11 cellular contexts compared by ENCODE assay signal in genomic region chr3:138426211-138426610, GRCh38. TPM values are rescaled to one million over a fixed set of nuclear protein-coding genes. Genes with fewer than 3 reads are reported as not detected.
DNase-seq lines count a peak whose midpoint lies in the region; ATAC-seq, FAIRE-seq and TF ChIP-seq lines count a peak whose summit lies in the region.
"Had no signal": no experiment of that assay in that cellular context is flagged by ENCODE, and none has a peak within 500 bp of the region (broad histone marks: within the 10 kb centered on the region; RNA-seq: fewer than 3 reads in every experiment).

No MANE protein-coding gene starts in this region.

- H3K27me3 ChIP-seq in cardiac muscle cell (peaks cover 1% of the 10 kb centered on the region), uterus (no peaks in the 10 kb centered on the region)
- H3K27me3 ChIP-seq: SJCRH30 had no signal

- H3K27ac ChIP-seq in cardiac muscle cell: no peak overlapping the region
- H3K27ac ChIP-seq in uterus: no peak overlapping the region
- H3K27ac ChIP-seq: epithelial cell of prostate, SJCRH30 had no signal

- H3K4me3 ChIP-seq in cardiac muscle cell: no peak overlapping the region
- H3K4me3 ChIP-seq in uterus: no peak overlapping the region
- H3K4me3 ChIP-seq: SJCRH30 had no signal

- no peak for ATAC-seq in GM19324 (IDR thresholded peaks at IDR 0.05; ENCODE audit: low FRiP score, unreplicated experiment)
- no peak for ATAC-seq in HG02642 (IDR thresholded peaks at IDR 0.05; ENCODE audit: poor library complexity, unreplicated experiment)
- ATAC-seq in HG02884 (IDR thresholded peaks at IDR 0.05; ENCODE audit: unreplicated experiment): no peak

- FAIRE-seq in TTC549 (lab: Jason Lieb, UNC): peak; percentile 17
- FAIRE-seq: HTR-8/SVneo had no signal

- H3K4me1 ChIP-seq in cardiac muscle cell (ENCODE audit: low read depth): no peaks in the 10 kb centered on the region
- H3K4me1 ChIP-seq in uterus: no peaks in the 10 kb centered on the region
- H3K4me1 ChIP-seq: SJCRH30 had no signal

- H3K36me3 ChIP-seq in cardiac muscle cell (no peaks in the 10 kb centered on the region), uterus (no peaks in the 10 kb centered on the region)
- H3K36me3 ChIP-seq: SJCRH30 had no signal

- TF ChIP-seq CTCF in cardiac muscle cell (IDR thresholded peaks at IDR 0.05; ENCODE audit: low read depth, low read length) (peak; percentile 62), uterus (IDR thresholded peaks at IDR 0.05) (peak; percentile 21 to 40 (median 39))

- H3K9me3 ChIP-seq in cardiac muscle cell (ENCODE audit: low read depth) (no peaks in the 10 kb centered on the region), uterus (no peaks in the 10 kb centered on the region)
- H3K9me3 ChIP-seq: SJCRH30 had no signal

- DNase-seq in cardiac muscle cell (ENCODE audit: low read depth in 1 of 2, low spot score in 1 of 2): peak; percentile 58 to 60
- no peak for DNase-seq in cardiac septum (ENCODE audit: low spot score)
- DNase-seq in iris pigment epithelial cell (ENCODE audit: low read depth): peak; percentile 26
- no peak for DNase-seq in uterus

- no peak for TF ChIP-seq POLR2A in uterus (IDR thresholded peaks at IDR 0.05)

- intact Hi-C loops in cardiac septum (cut with DNase I): loop anchor here (10.0 kb wide), 1 partner anchor 361 kb away; no protein-coding TSS in a partner anchor
- intact Hi-C loops in uterus (cut with DNase I; ENCODE audit: low total_unique reads): no loop called here

RNA-seq across cellular contexts. Expression of gene ESYT3, which starts 8.2 kb away (rescaled TPM):
- 0.95 and 6.3 TPM in 2 replicates for total RNA-seq in cardiac muscle cell
- polyA plus RNA-seq in cardiac muscle cell: 1.8 and 7.0 TPM in 2 replicates
- 2.4 TPM for total RNA-seq in cardiac septum
- 10 to 100 TPM in 1 of 4 donors, 1 to 10 TPM in 3; 1.4 to 30.8 (median 4.9) TPM for total RNA-seq in uterus

Comparison
In these comparisons a context has a peak if more than half of its experiments do, and no peak if none do; other contexts are left out.
1. DNase-seq: peak in cardiac muscle cell (2 of 2) and iris pigment epithelial cell (single experiment); none in cardiac septum (single experiment) and uterus (0 of 2).